In genomic region chr19:44911896-44912295, GRCh38 we compare ENCODE assay signal across 13 cellular contexts. TPM values are rescaled to one million over a fixed set of nuclear protein-coding genes. Genes with fewer than 3 reads are reported as not detected.
A peak's percentile ranks its signal among the peaks of the same experiment; 100 is the strongest.
DNase-seq lines count a peak whose midpoint lies in the region; ATAC-seq and TF ChIP-seq lines count a peak whose summit lies in the region.
"Not testable (repeated sequence)": the region's sequence is repeated elsewhere in the genome, so short reads cannot be mapped to it uniquely, and the experiment has no call there.
"Had no signal": no experiment of that assay in that cellular context is flagged by ENCODE, and none has a peak within 500 bp of the region (broad histone marks: within the 10 kb centered on the region; RNA-seq: fewer than 3 reads in every experiment).

No MANE protein-coding gene starts in this region.

- CTCF ChIA-PET in IMR-90 (lab: Yijun Ruan, JAX): interaction anchor here (0.8 to 1.2 kb wide), 2 partner anchors 13 to 40 kb away, joined by 4 to 5 read pairs; no protein-coding TSS in a partner anchor

- not testable (repeated sequence) for H2AFZ ChIP-seq in IMR-90 (replicated peaks; ENCODE audit: low read length, poor library complexity); osteoblast (ENCODE audit: low read length)

- H3K14ac ChIP-seq in IMR-90 (replicated peaks; ENCODE audit: low read depth, low read length): not testable (repeated sequence)

- no CpG with 5 or more reads among the region's 6 CpGs for WGBS in IMR-90 (ENCODE audit: extremely low coverage in 2 of 2, insufficient read length in 1 of 2), 2 experiments
- 90 to 95% (median 92%) methylated on average over 6 of the region's 6 CpGs for WGBS in adrenal gland, 4 donors
- 95% methylated on average over 5 to 6 of the region's 6 CpGs for WGBS in endodermal cell (ENCODE audit: insufficient coverage in 1 of 2, insufficient read length in 1 of 2), 2 experiments
- WGBS in liver: 93% methylated on average over 6 of the region's 6 CpGs

- not testable (repeated sequence) for H4K20me1 ChIP-seq in IMR-90 (ENCODE audit: insufficient read depth, low read length); osteoblast (ENCODE audit: insufficient read depth, low read length)

- in situ Hi-C loops in IMR-90 (cut with MboI; ENCODE audit: low sequenced_read_pairs): loop anchor here (5.0 kb wide), 1 partner anchor 40 kb away; no protein-coding TSS in a partner anchor

- not testable (repeated sequence) for H3K79me1 ChIP-seq in IMR-90 (ENCODE audit: low read depth in 1 of 2, low read length in 2 of 2)

- peaks cover 12% of the 10 kb centered on the region for H3K4me1 ChIP-seq in IMR-90 (ENCODE audit: control insufficient read depth, insufficient read depth, low read length)
- H3K4me1 ChIP-seq in adrenal gland (replicated peaks in 1 of 2): peaks cover 35 to 49% of the 10 kb centered on the region in 2 donors
- not testable (repeated sequence) for H3K4me1 ChIP-seq in endodermal cell (ENCODE audit: control insufficient read depth, insufficient read depth, low read length); osteoblast (ENCODE audit: insufficient read depth, low read length)
- H3K4me1 ChIP-seq in liver (ENCODE audit: control insufficient read depth in 4 of 4, insufficient read depth in 4 of 4, low read length in 3 of 4): peaks cover 3 to 59% (median 39%) of the 10 kb centered on the region in 4 donors
- peaks cover 6 to 71% (median 49%) of the 10 kb centered on the region in 5 donors for H3K4me1 ChIP-seq in subcutaneous abdominal adipose tissue (ENCODE audit: control insufficient read depth in 5 of 5, insufficient read depth in 5 of 5, low read length in 5 of 5)
- H3K4me1 ChIP-seq in vagina: peaks cover 28% of the 10 kb centered on the region

- ATAC-seq in IMR-90 (ENCODE audit: low read depth): not testable (repeated sequence)

- not testable (repeated sequence) for H3K27me3 Mint-ChIP-seq in endodermal cell (ENCODE audit: insufficient read depth)

- not testable (repeated sequence) for TF ChIP-seq RAD21 in IMR-90 (IDR thresholded peaks at IDR 0.05; ENCODE audit: low read length); liver (IDR thresholded peaks at IDR 0.05)

- not testable (repeated sequence) for H3K27ac ChIP-seq in IMR-90 (ENCODE audit: insufficient read depth, low read length); endodermal cell (ENCODE audit: low read depth, low read length); osteoblast (ENCODE audit: low read depth, low read length)
- H3K27ac ChIP-seq in adrenal gland (peak overlapping the region; percentile 16 to 92 (median 85)), liver (ENCODE audit: low read depth in 1 of 2, low read length in 2 of 2) (peak overlapping the region; percentile 90 to 93), subcutaneous abdominal adipose tissue (ENCODE audit: low read depth, low read length) (peak overlapping the region; percentile 72), vagina (peak overlapping the region; percentile 44)

- H2BK15ac ChIP-seq in IMR-90 (ENCODE audit: low read depth, low read length): not testable (repeated sequence)

- POLR2A ChIA-PET in IMR-90 (lab: Charles Lee; ENCODE audit: unreplicated experiment): not testable (repeated sequence)

- not testable (repeated sequence) for H3K56ac ChIP-seq in IMR-90 (ENCODE audit: extremely low read depth, insufficient read depth, low read length)

- not testable (repeated sequence) for BruUV-seq in IMR-90 (replicated peaks; lab: Mats Ljungman, UMichigan)

- H4K5ac ChIP-seq in IMR-90 (ENCODE audit: low read depth, low read length): not testable (repeated sequence)

- not testable (repeated sequence) for H4K91ac ChIP-seq in IMR-90 (ENCODE audit: insufficient read depth, low read depth, low read length)

- dilution Hi-C loops in IMR-90 (cut with HindIII; ENCODE audit: low sequenced_read_pairs, unreplicated experiment): not testable (repeated sequence)

- not testable (repeated sequence) for H2BK5ac ChIP-seq in IMR-90 (ENCODE audit: low read depth, low read length, poor library complexity, severe bottlenecking)

- not testable (repeated sequence) for TF ChIP-seq CTCF in IMR-90 (conservative IDR thresholded peaks at IDR 0.05; ENCODE audit: low read depth, low read length); adrenal gland (IDR thresholded peaks at IDR 0.05); endodermal cell (conservative IDR thresholded peaks at IDR 0.05); liver (IDR thresholded peaks at IDR 0.05; ENCODE audit: low read depth, low read length, missing input control); osteoblast (IDR thresholded peaks at IDR 0.05; ENCODE audit: extremely low read depth, low read depth, low read length); vagina (IDR thresholded peaks at IDR 0.05)

- not testable (repeated sequence) for H3K4me3 Mint-ChIP-seq in endodermal cell

- not testable (repeated sequence) for H3K4me3 ChIP-seq in IMR-90 (ENCODE audit: insufficient read depth, low read depth, low read length); adrenal gland; endodermal cell (ENCODE audit: low read length); liver (ENCODE audit: low read depth in 1 of 3, low read length in 3 of 3); osteoblast (ENCODE audit: insufficient read depth, low read length); subcutaneous abdominal adipose tissue (ENCODE audit: low read depth in 1 of 5, low read length in 5 of 5); vagina

- not testable (repeated sequence) for TF ChIP-seq POLR2A in IMR-90 (IDR thresholded peaks at IDR 0.05; ENCODE audit: low read depth, low read length); adrenal gland (IDR thresholded peaks at IDR 0.05); vagina (IDR thresholded peaks at IDR 0.05)

- not testable (repeated sequence) for H3K18ac ChIP-seq in IMR-90 (ENCODE audit: low read depth, low read length)

- not testable (repeated sequence) for H2BK20ac ChIP-seq in IMR-90 (ENCODE audit: low read depth, low read length)

- H3K79me2 ChIP-seq in osteoblast (ENCODE audit: insufficient read depth, low read length): not testable (repeated sequence)

- H3K4me2 ChIP-seq in IMR-90 (ENCODE audit: low read depth, low read length); osteoblast (ENCODE audit: insufficient read depth, low read length): not testable (repeated sequence)

- H4K8ac ChIP-seq in IMR-90 (ENCODE audit: low read depth in 2 of 2, low read length in 2 of 2): not testable (repeated sequence)

- H2AK9ac ChIP-seq in IMR-90 (replicated peaks; ENCODE audit: low read depth, low read length, poor library complexity): not testable (repeated sequence)

- not testable (repeated sequence) for H3K9me1 ChIP-seq in IMR-90 (ENCODE audit: insufficient read depth, low read length)

- H3K36me3 ChIP-seq in IMR-90 (ENCODE audit: control insufficient read depth, insufficient read depth, low read length); adrenal gland (replicated peaks in 1 of 2); liver (ENCODE audit: control insufficient read depth in 4 of 4, insufficient read depth in 3 of 4, low read depth in 1 of 4, low read length in 3 of 4); osteoblast (ENCODE audit: insufficient read depth, low read length); subcutaneous abdominal adipose tissue (ENCODE audit: control insufficient read depth in 5 of 5, insufficient read depth in 5 of 5, low read length in 5 of 5); vagina: not testable (repeated sequence)
- peaks cover 29% of the 10 kb centered on the region for H3K36me3 ChIP-seq in endodermal cell (ENCODE audit: control insufficient read depth, insufficient read depth, low read length)

- DNase-seq in IMR-90; adrenal gland; endodermal cell; vagina (ENCODE audit: extremely low spot score in 2 of 2): not testable (repeated sequence)
- peak; percentile 38 for DNase-seq in osteoblast (ENCODE audit: insufficient read length, low spot score, missing footprints)

- intact Hi-C loops in IMR-90 (cut with micrococcal nuclease); adrenal gland (cut with DNase I); vagina (cut with DNase I): not testable (repeated sequence)

- peak overlapping the region; percentile 37; the same call in 1 of the 2 replicates for H2AK5ac ChIP-seq in IMR-90 (ENCODE audit: low read depth, low read length)

- not testable (repeated sequence) for H3K9me3 ChIP-seq in IMR-90 (ENCODE audit: control insufficient read depth, insufficient read depth, low read length); adrenal gland (replicated peaks in 1 of 3); endodermal cell (ENCODE audit: control insufficient read depth, low read length); liver (ENCODE audit: control insufficient read depth in 4 of 4, low read length in 3 of 4); osteoblast (ENCODE audit: low read depth, low read length); subcutaneous abdominal adipose tissue (ENCODE audit: control insufficient read depth in 5 of 5, low read length in 5 of 5); vagina

- not testable (repeated sequence) for H2BK120ac ChIP-seq in IMR-90 (ENCODE audit: low read depth, low read length)

- not testable (repeated sequence) for H3K27me3 ChIP-seq in IMR-90 (ENCODE audit: control insufficient read depth, insufficient read depth, low read length); adrenal gland; endodermal cell (ENCODE audit: control insufficient read depth, insufficient read depth, low read length, poor library complexity, severe bottlenecking); liver (ENCODE audit: control insufficient read depth in 4 of 4, insufficient read depth in 4 of 4, low read length in 3 of 4); osteoblast (ENCODE audit: insufficient read depth, low read length); subcutaneous abdominal adipose tissue (ENCODE audit: control insufficient read depth in 5 of 5, insufficient read depth in 4 of 5, low read length in 5 of 5); vagina

- not testable (repeated sequence) for H3K23ac ChIP-seq in IMR-90 (ENCODE audit: low read depth, low read length)

- not testable (repeated sequence) for H3K9ac ChIP-seq in IMR-90 (ENCODE audit: low read depth, low read length); endodermal cell (ENCODE audit: extremely low read depth, low read length, poor library complexity, severe bottlenecking); liver (ENCODE audit: low read depth in 1 of 2, low read length in 2 of 2)
- peak overlapping the region in 1 of 5 donors; percentile 10 for H3K9ac ChIP-seq in subcutaneous abdominal adipose tissue (ENCODE audit: low read length in 5 of 5)

- H3K4me1 Mint-ChIP-seq in endodermal cell: peaks cover 36% of the 10 kb centered on the region

- H3K9me3 Mint-ChIP-seq in endodermal cell: not testable (repeated sequence)

- peaks cover 31% of the 10 kb centered on the region for H3K36me3 Mint-ChIP-seq in endodermal cell (ENCODE audit: low read depth)

- H3K27ac Mint-ChIP-seq in endodermal cell: peak overlapping the region; percentile 39

- H3K4ac ChIP-seq in IMR-90 (ENCODE audit: low read depth, low read length): not testable (repeated sequence)

RNA-seq across cellular contexts. Expression of gene APOC1, which starts 2.5 kb away (rescaled TPM):
- total RNA-seq in IMR-90 (2012; rRNA removed) (not detected in 2 replicates), adrenal gland (1,000 to 10,000 TPM; 1,263 to 3,854 (median 2,160) TPM), endodermal cell (1,000 to 10,000 TPM in 1 of 2 donors, 100 to 1,000 TPM in 1; 914 to 1,040 TPM), liver (1,000 to 10,000 TPM in 1 of 2 donors, 100 to 1,000 TPM in 1; 612 to 1,996 TPM), osteoblast (1.2 and 1.4 TPM in 2 replicates), vagina (14.5 TPM)
- polyA plus RNA-seq in IMR-90 (2012; rRNA removed) (1.1 and 1.4 TPM in 2 replicates), adrenal gland (1,000 to 10,000 TPM in 2 of 3 donors, 100 to 1,000 TPM in 1; 583 to 2,292 (median 2,067) TPM), liver (over 10,000 TPM in 1 of 2 donors, 1,000 to 10,000 TPM in 1; 3,937 to 10,095 TPM)
- 1.8 and 2.4 TPM in 2 replicates for polyA plus RNA-seq in IMR-90 (2012; cell fraction: cytosol; rRNA removed)
- polyA plus RNA-seq in IMR-90 (2012; cell fraction: nucleus; rRNA removed; ENCODE audit: low replicate concordance): 0.34 TPM in 1 of 2 replicates, not detected in the other
- polyA plus RNA-seq in endodermal cell (2013, experiment 1 of 2): 82.6 TPM
- polyA plus RNA-seq in endodermal cell (2013, experiment 2 of 2): 102 TPM
- total RNA-seq: CD4-positive, CD25-positive, alpha-beta regulatory T cell had no signal
- polyA plus RNA-seq: CD4-positive, CD25-positive, alpha-beta regulatory T cell; CD8-positive, alpha-beta memory T cell had no signal

RNA-seq across cellular contexts. Expression of gene APOE, which starts 6.3 kb away (rescaled TPM):
- total RNA-seq in IMR-90 (2012; rRNA removed): 0.18 TPM in 1 of 2 replicates, not detected in the other
- polyA plus RNA-seq in IMR-90 (2012; rRNA removed): 2.0 and 2.5 TPM in 2 replicates
- 5.1 and 12.1 TPM in 2 replicates for polyA plus RNA-seq in IMR-90 (2012; cell fraction: cytosol; rRNA removed)
- 6.2 and 7.9 TPM in 2 replicates for polyA plus RNA-seq in IMR-90 (2012; cell fraction: nucleus; rRNA removed; ENCODE audit: low replicate concordance)
- over 10,000 TPM in 4 of 8 donors, 1,000 to 10,000 TPM in 4; 3,098 to 21,602 (median 8,944) TPM for total RNA-seq in adrenal gland
- polyA plus RNA-seq in adrenal gland: over 10,000 TPM in 2 of 3 donors, 100 to 1,000 TPM in 1; 569 to 15,573 (median 10,217) TPM
- 1,000 to 10,000 TPM; 2,216 to 2,598 TPM for total RNA-seq in endodermal cell
- polyA plus RNA-seq in endodermal cell (2013, experiment 1 of 2): 361 TPM
- 368 TPM for polyA plus RNA-seq in endodermal cell (2013, experiment 2 of 2)
- total RNA-seq in liver: 1,000 to 10,000 TPM; 1,884 to 3,491 TPM
- polyA plus RNA-seq in liver: 1,000 to 10,000 TPM; 3,935 to 5,263 TPM
- 44.5 and 46.6 TPM in 2 replicates for total RNA-seq in osteoblast
- 170 TPM for total RNA-seq in vagina
- polyA plus RNA-seq: CD4-positive, CD25-positive, alpha-beta regulatory T cell; CD8-positive, alpha-beta memory T cell had no signal

RNA-seq across cellular contexts. Expression of gene TOMM40, which starts 20.8 kb away (rescaled TPM):
- total RNA-seq in IMR-90 (2012; rRNA removed) (51.4 and 54.8 TPM in 2 replicates), adrenal gland (100 to 1,000 TPM in 3 of 8 donors, 10 to 100 TPM in 5; 53.1 to 248 (median 68.5) TPM), endodermal cell (10 to 100 TPM; 88.1 to 93.8 TPM), liver (10 to 100 TPM; 28.3 to 34.4 TPM), osteoblast (28.3 and 31.8 TPM in 2 replicates), vagina (31.4 TPM)
- polyA plus RNA-seq in IMR-90 (2012; rRNA removed) (62.6 and 71.9 TPM in 2 replicates), adrenal gland (100 to 1,000 TPM in 1 of 3 donors, 10 to 100 TPM in 2; 63.2 to 112 (median 70.5) TPM), liver (10 to 100 TPM; 27.0 to 33.0 TPM)
- polyA plus RNA-seq in IMR-90 (2012; cell fraction: cytosol; rRNA removed): 33.4 and 81.9 TPM in 2 replicates
- polyA plus RNA-seq in IMR-90 (2012; cell fraction: nucleus; rRNA removed; ENCODE audit: low replicate concordance): 31.9 and 65.2 TPM in 2 replicates
- polyA plus RNA-seq in endodermal cell (2013, experiment 1 of 2): 55.4 TPM
- polyA plus RNA-seq in endodermal cell (2013, experiment 2 of 2): 48.9 TPM

RNA-seq across cellular contexts. Expression of gene APOC4, which starts 30.1 kb away (rescaled TPM):
- total RNA-seq in IMR-90 (2012; rRNA removed) (not detected in 2 replicates), adrenal gland (1 to 10 TPM in 3 of 8 donors, under 1 TPM in 1, not detected in 4; 0.83 to 4.5 (median 1.4) TPM), endodermal cell (not detected), liver (100 to 1,000 TPM in 1 of 2 donors, 1 to 10 TPM in 1; 1.0 to 131 TPM), osteoblast (not detected in 2 replicates), vagina (not detected)
- polyA plus RNA-seq in IMR-90 (2012; rRNA removed) (not detected in 2 replicates), adrenal gland (1 to 10 TPM in 1 of 3 donors, under 1 TPM in 1, not detected in 1; 0.67 to 2.4 TPM), liver (100 to 1,000 TPM; 418 to 420 TPM)
- polyA plus RNA-seq in IMR-90 (2012; cell fraction: cytosol; rRNA removed): not detected in 2 replicates
- polyA plus RNA-seq in IMR-90 (2012; cell fraction: nucleus; rRNA removed; ENCODE audit: low replicate concordance): not detected in 2 replicates
- not detected for polyA plus RNA-seq in endodermal cell (2013, experiment 1 of 2)
- not detected for polyA plus RNA-seq in endodermal cell (2013, experiment 2 of 2)
- total RNA-seq: CD4-positive, CD25-positive, alpha-beta regulatory T cell; CD8-positive, alpha-beta memory T cell; G401; GM12878; H9; HT-29 had no signal
- polyA plus RNA-seq: CD4-positive, CD25-positive, alpha-beta regulatory T cell; CD8-positive, alpha-beta memory T cell; GM12878 had no signal

RNA-seq across cellular contexts. Expression of gene APOC2, which starts 34.0 kb away (rescaled TPM):
- not detected in 2 replicates for total RNA-seq in IMR-90 (2012; rRNA removed)
- polyA plus RNA-seq in IMR-90 (2012; rRNA removed): not detected in 2 replicates
- not detected in 2 replicates for polyA plus RNA-seq in IMR-90 (2012; cell fraction: cytosol; rRNA removed)
- polyA plus RNA-seq in IMR-90 (2012; cell fraction: nucleus; rRNA removed; ENCODE audit: low replicate concordance): not detected in 2 replicates
- 10 to 100 TPM in 1 of 8 donors, 1 to 10 TPM in 6, not detected in 1; 1.3 to 12.2 (median 4.2) TPM for total RNA-seq in adrenal gland
- 10 to 100 TPM in 2 of 3 donors, 1 to 10 TPM in 1; 5.4 to 68.1 (median 14.2) TPM for polyA plus RNA-seq in adrenal gland
- total RNA-seq in endodermal cell: under 1 TPM in 1 of 2 donors, not detected in 1; 0.70 TPM
- polyA plus RNA-seq in endodermal cell (2013, experiment 1 of 2): not detected
- polyA plus RNA-seq in endodermal cell (2013, experiment 2 of 2): not detected
- total RNA-seq in liver: 1,000 to 10,000 TPM in 1 of 2 donors, 100 to 1,000 TPM in 1; 660 to 1,200 TPM
- 1,000 to 10,000 TPM; 2,878 to 3,399 TPM for polyA plus RNA-seq in liver
- not detected in 2 replicates for total RNA-seq in osteoblast
- not detected for total RNA-seq in vagina
- total RNA-seq: CD4-positive, CD25-positive, alpha-beta regulatory T cell; CD8-positive, alpha-beta memory T cell; G401; GM12878; H9; HT-29 had no signal
- polyA plus RNA-seq: CD4-positive, CD25-positive, alpha-beta regulatory T cell; CD8-positive, alpha-beta memory T cell had no signal

Comparison
In these comparisons a context has a peak if more than half of its experiments do, and no peak if none do; other contexts are left out.
1. RNA of gene APOC1, which starts 2.5 kb away (total RNA-seq): 1,263 to 3,854 TPM in adrenal gland, 612 to 1,996 TPM in liver and 914 to 1,040 TPM in endodermal cell; 14.5 TPM in vagina (single experiment), 1.2 to 1.4 TPM in osteoblast and not detected in IMR-90; every median in the first group is over 10 times any median in the second.
2. RNA of gene APOE, which starts 6.3 kb away (total RNA-seq): 3,098 to 21,602 TPM in adrenal gland, 1,884 to 3,491 TPM in liver, 2,216 to 2,598 TPM in endodermal cell, 170 TPM in vagina (single experiment) and 44.5 to 46.6 TPM in osteoblast; 0.18 TPM in IMR-90; every median in the first group is over 10 times any median in the second.